In the genomic region with DNA sequence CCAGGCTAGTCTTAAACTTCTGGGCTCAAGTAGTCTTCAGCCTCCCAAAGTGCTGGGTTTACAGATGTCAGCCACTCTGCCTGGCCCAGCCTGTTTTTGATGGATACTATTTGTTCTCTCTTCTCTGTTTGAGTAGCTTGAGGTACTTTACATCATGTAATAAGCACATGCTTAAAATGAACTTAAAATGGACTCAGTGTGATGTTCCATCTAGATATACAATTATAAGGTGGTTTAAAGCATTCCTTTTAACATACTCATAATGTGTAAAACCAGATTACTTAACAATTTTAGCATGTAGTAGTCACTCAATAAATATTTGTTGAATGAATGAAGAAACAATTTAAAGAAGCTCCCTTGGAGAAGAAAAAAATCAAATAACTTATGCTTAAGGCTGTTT, we compare ENCODE assay signal across 17 cellular contexts. TPM values are rescaled to one million over a fixed set of nuclear protein-coding genes. Genes with fewer than 3 reads are reported as not detected.
DNase-seq lines count a peak whose midpoint lies in the region; ATAC-seq and TF ChIP-seq lines count a peak whose summit lies in the region.
"Had no signal": no experiment of that assay in that cellular context is flagged by ENCODE, and none has a peak within 500 bp of the region (broad histone marks: within the 10 kb centered on the region; RNA-seq: fewer than 3 reads in every experiment).

No MANE protein-coding gene starts in this region.

- H3K36me3 ChIP-seq in PC-9 (ENCODE audit: low read depth) (no peaks in the 10 kb centered on the region), Peyer's patch (no peaks in the 10 kb centered on the region)
- H3K36me3 ChIP-seq: ovary, spleen had no signal

- H3K27me3 Mint-ChIP-seq in osteocyte (ENCODE audit: unreplicated experiment), result no peaks in the 10 kb centered on the region

- peak overlapping the region; percentile 68 for H3K4me2 ChIP-seq in PC-9

- H3K27ac ChIP-seq in PC-9 (peak overlapping the region; percentile 74), epithelial cell of prostate (peak overlapping the region; percentile 64), Peyer's patch (no peak overlapping the region)
- H3K27ac ChIP-seq: coronary artery, ovary, spleen had no signal

- no peak for TF ChIP-seq POLR2A in Peyer's patch (IDR thresholded peaks at IDR 0.05)

- H3K4me3 ChIP-seq in PC-9 (no peak overlapping the region), Peyer's patch (no peak overlapping the region)
- H3K4me3 ChIP-seq: coronary artery, ovary, spleen had no signal

- TF ChIP-seq CTCF in PC-9 (conservative IDR thresholded peaks at IDR 0.05) (no peak), osteocyte (IDR thresholded peaks at IDR 0.05) (no peak), Peyer's patch (IDR thresholded peaks at IDR 0.05) (no peak)

- no peaks in the 10 kb centered on the region for H3K36me3 Mint-ChIP-seq in osteocyte (ENCODE audit: unreplicated experiment)
- H3K36me3 Mint-ChIP-seq: WTC11 had no signal

- no peak for ATAC-seq in GM19023 (IDR thresholded peaks at IDR 0.05; ENCODE audit: unreplicated experiment)
- no peak for ATAC-seq in HG02852 (IDR thresholded peaks at IDR 0.05; ENCODE audit: unreplicated experiment)
- ATAC-seq: left colon, WTC11 had no signal

- CTCF ChIA-PET in PC-9 (lab: Charles Lee), result interaction anchor here (0.6 to 1.6 kb wide), 2 partner anchors 9 to 1215 kb away, joined by 3 to 11 read pairs; partner anchors contain the start of gene PTPRM

- intact Hi-C loops in PC-9 (cut with micrococcal nuclease; ENCODE audit: unreplicated experiment), result no loop called here

- BruUV-seq in PC-9 (replicated peaks; lab: Mats Ljungman, UMichigan), result no TSS peak

- no peaks in the 10 kb centered on the region for H3K9me3 ChIP-seq in PC-9 (ENCODE audit: insufficient read depth, low read depth)
- no peaks in the 10 kb centered on the region for H3K9me3 ChIP-seq in Peyer's patch
- H3K9me3 ChIP-seq: ovary, spleen had no signal

- H3K4me3 Mint-ChIP-seq in osteocyte (ENCODE audit: unreplicated experiment), result no peak overlapping the region
- H3K4me3 Mint-ChIP-seq: WTC11 had no signal

- peaks cover 33% of the 10 kb centered on the region for H3K79me2 ChIP-seq in PC-9 (ENCODE audit: low read depth)

- peaks cover 20% of the 10 kb centered on the region for H3F3A ChIP-seq in PC-9 (ENCODE audit: insufficient read depth, low read depth)

- H3K4me1 ChIP-seq in PC-9 (replicated peaks; ENCODE audit: insufficient read depth) (peaks cover 39% of the 10 kb centered on the region), Peyer's patch (no peaks in the 10 kb centered on the region)

- no peaks in the 10 kb centered on the region for H3K9me3 Mint-ChIP-seq in osteocyte (ENCODE audit: unreplicated experiment)
- H3K9me3 Mint-ChIP-seq: WTC11 had no signal

- DNase-seq in ELR (ENCODE audit: low read depth) (peak; percentile 88), PC-9 (peak in 1 of 2 experiments; percentile 76), epithelial cell of prostate (ENCODE audit: low read depth, low spot score) (no peak), osteocyte (ENCODE audit: extremely low spot score, unreplicated experiment) (no peak), T-helper 2 cell (no peak), Peyer's patch (no peak)
- DNase-seq: hippocampal formation, left colon, NCI-H187 treated with DMSO at 0.1 percent for 48 hours, NCI-H524 treated with DMSO at 0.1 percent for 48 hours, ovary, spleen had no signal

- no peak overlapping the region for H2AFZ ChIP-seq in PC-9

- peaks cover 59% of the 10 kb centered on the region for H3K4me1 Mint-ChIP-seq in osteocyte (ENCODE audit: unreplicated experiment)

- POLR2A ChIA-PET in PC-9 (lab: Charles Lee; ENCODE audit: unreplicated experiment), result interaction anchor here (0.6 kb wide), 1 partner anchor 499 kb away, joined by 3 read pairs; no protein-coding TSS in a partner anchor

- no peaks in the 10 kb centered on the region for H4K20me1 ChIP-seq in PC-9 (ENCODE audit: insufficient read depth)

- H3K27me3 ChIP-seq in PC-9 (ENCODE audit: insufficient read depth, low read depth) (no peaks in the 10 kb centered on the region), Peyer's patch (no peaks in the 10 kb centered on the region)
- H3K27me3 ChIP-seq: ovary, spleen had no signal

- H3K27ac Mint-ChIP-seq in osteocyte (ENCODE audit: unreplicated experiment), result peak overlapping the region; percentile 34

- H3K9me2 ChIP-seq in PC-9 (ENCODE audit: insufficient read depth), result no peaks in the 10 kb centered on the region

RNA-seq across cellular contexts. Expression of gene PTPRM, which starts 9.6 kb away (rescaled TPM):
- 30.7 and 32.5 TPM in 2 replicates for total RNA-seq in PC-9 (2021)
- 105 and 117 TPM in 2 replicates for total RNA-seq in osteocyte
- 100 to 1,000 TPM in 1 of 4 donors, 10 to 100 TPM in 3; 39.6 to 211 (median 80.3) TPM for total RNA-seq in Peyer's patch
- total RNA-seq: OCI-LY7 had no signal

Comparison
In these comparisons a context has a peak if more than half of its experiments do, and no peak if none do; other contexts are left out.
1. H3K27ac ChIP-seq: peak in PC-9 (single experiment) and epithelial cell of prostate (single experiment); none in Peyer's patch (0 of 4).